8 cellular contexts compared by ENCODE assay signal in the genomic region with DNA sequence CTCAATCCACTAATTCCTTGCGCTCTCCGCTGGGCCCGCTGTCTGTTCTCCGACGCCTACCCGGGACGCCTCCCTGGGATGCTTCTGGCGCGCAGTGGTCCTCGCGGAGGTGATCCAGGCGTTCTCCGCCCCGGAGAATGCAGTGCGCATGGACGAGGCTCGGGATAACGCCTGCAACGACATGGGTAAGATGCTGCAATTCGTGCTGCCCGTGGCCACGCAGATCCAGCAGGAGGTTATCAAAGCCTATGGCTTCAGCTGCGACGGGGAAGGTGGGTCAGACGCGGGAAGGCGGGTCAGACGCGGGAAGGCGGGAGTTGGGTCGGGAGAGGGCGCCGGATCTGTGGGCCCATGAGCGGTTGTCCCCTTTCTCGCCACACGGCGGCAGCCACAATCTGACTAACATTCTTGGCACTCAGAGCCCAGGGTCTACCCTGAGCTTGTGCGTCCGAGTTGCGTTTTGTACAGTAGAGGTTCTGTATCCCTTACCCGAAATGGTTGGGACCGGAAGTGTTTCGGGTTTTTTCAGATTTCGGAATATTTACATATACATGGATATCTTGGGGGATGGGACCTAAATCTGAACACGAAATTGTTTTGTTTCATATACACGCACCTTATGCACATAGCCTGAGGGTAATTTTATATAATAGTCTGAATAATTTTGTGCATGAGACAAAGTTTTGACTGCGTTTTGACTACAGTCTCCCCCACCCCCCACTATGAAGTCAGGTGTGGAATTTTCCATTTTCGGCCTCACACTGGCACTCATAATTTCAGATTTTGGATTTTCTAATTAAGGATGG. TPM values are rescaled to one million over a fixed set of nuclear protein-coding genes. Genes with fewer than 3 reads are reported as not detected.
DNase-seq lines count a peak whose midpoint lies in the region; ATAC-seq, FAIRE-seq and TF ChIP-seq lines count a peak whose summit lies in the region.

No MANE protein-coding gene starts in this region.

- H2AFZ ChIP-seq in keratinocyte (ENCODE audit: control insufficient read depth, low read length) = peak overlapping the region; percentile 10

- ATAC-seq in GM18870 (IDR thresholded peaks at IDR 0.05; ENCODE audit: unreplicated experiment) (peak; percentile 25), HG03196 (IDR thresholded peaks at IDR 0.05; ENCODE audit: unreplicated experiment) (peak; percentile 44)

- peaks cover 6% of the 10 kb centered on the region for H3K79me2 ChIP-seq in keratinocyte (ENCODE audit: control insufficient read depth, insufficient read depth, low read length)

- DNase-seq in AG04450 (ENCODE audit: low read depth, low spot score) = peak; percentile 88
- DNase-seq in NCI-H226 = peak; percentile 86
- DNase-seq in activated CD4-positive, CD25-positive, alpha-beta regulatory T cell treated with anti-CD3 and anti-CD28 coated beads, Interleukin-2, amount 50 U/mL, for 16 hours (ENCODE audit: low read depth, low spot score) = peak; percentile 81
- peak; percentile 96 for DNase-seq in cerebellar cortex (ENCODE audit: low spot score)
- no peak for DNase-seq in keratinocyte (ENCODE audit: low read depth, low spot score)
- peak; percentile 82 for DNase-seq in stimulated activated CD4-positive, alpha-beta T cell treated with anti-CD3 and anti-CD28 coated beads, Interleukin-12 subunit alpha, Interleukin-12 subunit beta, amount 100 ng/mL, for 4 hours

- H3K9me1 ChIP-seq in keratinocyte (ENCODE audit: control insufficient read depth, extremely low read depth, insufficient read depth, low read length) = no peaks in the 10 kb centered on the region

- peak overlapping the region; percentile 94 for H3K27ac ChIP-seq in AG04450 (ENCODE audit: low read depth, low read length)
- H3K27ac ChIP-seq in keratinocyte (ENCODE audit: control insufficient read depth, insufficient read depth, low read length) = peak overlapping the region; percentile 100

- H3K9me3 ChIP-seq in AG04450 (ENCODE audit: control insufficient read depth, insufficient read depth, low read length) = no peaks in the 10 kb centered on the region; the same call in 1 of the 2 replicates
- no peaks in the 10 kb centered on the region for H3K9me3 ChIP-seq in keratinocyte (ENCODE audit: control insufficient read depth, low read depth, low read length)

- H3K4me3 ChIP-seq in AG04450 (ENCODE audit: low read depth, low read length) = peak overlapping the region; percentile 79
- H3K4me3 ChIP-seq in keratinocyte (ENCODE audit: control insufficient read depth in 2 of 3, extremely low read depth in 1 of 3, insufficient read depth in 2 of 3, low read depth in 1 of 3, low read length in 3 of 3) = peak overlapping the region; percentile 42 to 74 (median 56)

- peak; percentile 83 for TF ChIP-seq CTCF in AG04450 (IDR thresholded peaks at IDR 0.05; ENCODE audit: low read depth, low read length)
- TF ChIP-seq CTCF in keratinocyte (optimal IDR thresholded peaks at IDR 0.05 in 1 of 3, IDR thresholded peaks at IDR 0.05 in 1 of 3, conservative IDR thresholded peaks at IDR 0.05 in 1 of 3; ENCODE audit: extremely low read depth in 1 of 3, insufficient read depth in 2 of 3, low read length in 3 of 3) = peak in 2 of 3 experiments; percentile 89 to 91

- CTCF ChIA-PET in AG04450 (lab: Charles Lee) = interaction anchor here (0.5 to 4.1 kb wide), 18 partner anchors 15 to 693 kb away, joined by 3 to 19 read pairs (median 5); partner anchors contain the start of genes C1R and C1RL

- peaks cover 5 to 13% of the 10 kb centered on the region in 2 experiments for H3K36me3 ChIP-seq in keratinocyte (ENCODE audit: control insufficient read depth in 2 of 2, extremely low read depth in 1 of 2, insufficient read depth in 2 of 2, low read length in 2 of 2)

- no peaks in the 10 kb centered on the region for H4K20me1 ChIP-seq in keratinocyte (ENCODE audit: control insufficient read depth, extremely low read depth, insufficient read depth, low read length)

- peaks cover 27% of the 10 kb centered on the region for H3K4me1 ChIP-seq in keratinocyte (ENCODE audit: control insufficient read depth, extremely low read depth, insufficient read depth, low read length)

- POLR2A ChIA-PET in AG04450 (lab: Yijun Ruan, JAX) = interaction anchor here (0.5 to 4.2 kb wide), 18 partner anchors 14 to 255 kb away, joined by 3 to 36 read pairs (median 4); partner anchors contain the start of genes ATN1, C1RL, SPSB2 and TPI1

- H3K9ac ChIP-seq in keratinocyte (ENCODE audit: control insufficient read depth, extremely low read depth, insufficient read depth, low read length) = peak overlapping the region; percentile 87

- no peaks in the 10 kb centered on the region for H3K27me3 ChIP-seq in AG04450 (ENCODE audit: control insufficient read depth, insufficient read depth, low read length)
- no peaks in the 10 kb centered on the region for H3K27me3 ChIP-seq in keratinocyte (ENCODE audit: control insufficient read depth, extremely low read depth, insufficient read depth, low read length)

- no peak for FAIRE-seq in keratinocyte (lab: Jason Lieb, UNC)

- dilution Hi-C loops in keratinocyte (cut with MboI; ENCODE audit: extremely low pct_ligation_motif_present, low sequenced_read_pairs) = no loop called here

- peak overlapping the region; percentile 95 for H3K4me2 ChIP-seq in keratinocyte (ENCODE audit: control insufficient read depth, extremely low read depth, insufficient read depth, low read depth, low read length)

RNA-seq across cellular contexts. Expression of gene C12orf57, which starts 0.8 kb away (rescaled TPM):
- polyA plus RNA-seq in AG04450 (2011; rRNA removed) (359 and 425 TPM in 2 replicates), keratinocyte (121 to 211 TPM (median 137 TPM) in 3 replicates)
- polyA minus RNA-seq in AG04450 (2011; rRNA and poly(A)+ RNA removed) = 60.0 and 73.9 TPM in 2 replicates
- 27.9 TPM for polyA plus RNA-seq in keratinocyte (2011; ENCODE audit: low read depth)
- polyA plus RNA-seq in keratinocyte (2011; cell fraction: cytosol; rRNA removed) = 145 and 239 TPM in 2 replicates
- 64.7 and 79.2 TPM in 2 replicates for polyA plus RNA-seq in keratinocyte (2011; cell fraction: nucleus; rRNA removed)
- polyA plus RNA-seq in keratinocyte (2012; ENCODE audit: low replicate concordance) = 106 and 137 TPM in 2 replicates
- 30.4 to 74.9 TPM (median 35.3 TPM) in 3 replicates for polyA minus RNA-seq in keratinocyte
- 64.5 TPM for polyA minus RNA-seq in keratinocyte (2011; cell fraction: cytosol; rRNA and poly(A)+ RNA removed)
- 20.9 and 21.8 TPM in 2 replicates for polyA minus RNA-seq in keratinocyte (2011; cell fraction: nucleus; rRNA and poly(A)+ RNA removed)

RNA-seq across cellular contexts. Expression of gene RNU7-1, which starts 1.0 kb away (rescaled TPM):
- polyA plus RNA-seq in AG04450 (2011; rRNA removed) (not detected in 2 replicates), keratinocyte (not detected in 3 replicates)
- polyA minus RNA-seq in AG04450 (2011; rRNA and poly(A)+ RNA removed) = not detected in 2 replicates
- polyA plus RNA-seq in keratinocyte (2011; ENCODE audit: low read depth) = not detected
- polyA plus RNA-seq in keratinocyte (2011; cell fraction: cytosol; rRNA removed) = not detected in 2 replicates
- not detected in 2 replicates for polyA plus RNA-seq in keratinocyte (2011; cell fraction: nucleus; rRNA removed)
- polyA plus RNA-seq in keratinocyte (2012; ENCODE audit: low replicate concordance) = not detected in 2 replicates
- polyA minus RNA-seq in keratinocyte = not detected in 3 replicates
- not detected for polyA minus RNA-seq in keratinocyte (2011; cell fraction: cytosol; rRNA and poly(A)+ RNA removed)
- polyA minus RNA-seq in keratinocyte (2011; cell fraction: nucleus; rRNA and poly(A)+ RNA removed) = not detected in 2 replicates

RNA-seq across cellular contexts. Expression of gene PTPN6, which starts 6.6 kb away (rescaled TPM):
- polyA plus RNA-seq in AG04450 (2011; rRNA removed) (0.07 and 0.10 TPM in 2 replicates), keratinocyte (18.7 to 21.0 TPM (median 19.7 TPM) in 3 replicates)
- polyA minus RNA-seq in AG04450 (2011; rRNA and poly(A)+ RNA removed) = 0.56 TPM in 1 of 2 replicates, not detected in the other
- polyA plus RNA-seq in keratinocyte (2011; ENCODE audit: low read depth) = 29.9 TPM
- polyA plus RNA-seq in keratinocyte (2011; cell fraction: cytosol; rRNA removed) = 11.7 and 19.6 TPM in 2 replicates
- polyA plus RNA-seq in keratinocyte (2011; cell fraction: nucleus; rRNA removed) = 28.5 and 37.9 TPM in 2 replicates
- 24.7 and 25.1 TPM in 2 replicates for polyA plus RNA-seq in keratinocyte (2012; ENCODE audit: low replicate concordance)
- 14.2 to 34.8 TPM (median 17.7 TPM) in 3 replicates for polyA minus RNA-seq in keratinocyte
- polyA minus RNA-seq in keratinocyte (2011; cell fraction: cytosol; rRNA and poly(A)+ RNA removed) = 23.8 TPM
- polyA minus RNA-seq in keratinocyte (2011; cell fraction: nucleus; rRNA and poly(A)+ RNA removed) = 5.6 and 10.3 TPM in 2 replicates

RNA-seq across cellular contexts. Expression of gene ATN1, which starts 16.8 kb away (rescaled TPM):
- polyA plus RNA-seq in AG04450 (2011; rRNA removed) (11.2 and 21.4 TPM in 2 replicates), keratinocyte (4.8 to 7.8 TPM (median 6.2 TPM) in 3 replicates)
- 16.8 and 19.8 TPM in 2 replicates for polyA minus RNA-seq in AG04450 (2011; rRNA and poly(A)+ RNA removed)
- 11.8 TPM for polyA plus RNA-seq in keratinocyte (2011; ENCODE audit: low read depth)
- 6.7 and 15.7 TPM in 2 replicates for polyA plus RNA-seq in keratinocyte (2011; cell fraction: cytosol; rRNA removed)
- 29.2 and 44.9 TPM in 2 replicates for polyA plus RNA-seq in keratinocyte (2011; cell fraction: nucleus; rRNA removed)
- 20.5 and 38.3 TPM in 2 replicates for polyA plus RNA-seq in keratinocyte (2012; ENCODE audit: low replicate concordance)
- polyA minus RNA-seq in keratinocyte = 5.9 to 102 TPM (median 8.5 TPM) in 3 replicates
- 23.6 TPM for polyA minus RNA-seq in keratinocyte (2011; cell fraction: cytosol; rRNA and poly(A)+ RNA removed)
- 18.5 and 20.6 TPM in 2 replicates for polyA minus RNA-seq in keratinocyte (2011; cell fraction: nucleus; rRNA and poly(A)+ RNA removed)

RNA-seq across cellular contexts. Expression of gene PHB2, which starts 25.9 kb away (rescaled TPM):
- polyA plus RNA-seq in AG04450 (2011; rRNA removed) (242 and 255 TPM in 2 replicates), keratinocyte (225 to 270 TPM (median 244 TPM) in 3 replicates)
- polyA minus RNA-seq in AG04450 (2011; rRNA and poly(A)+ RNA removed) = 137 and 161 TPM in 2 replicates
- polyA plus RNA-seq in keratinocyte (2011; ENCODE audit: low read depth) = 45.5 TPM
- 214 and 236 TPM in 2 replicates for polyA plus RNA-seq in keratinocyte (2011; cell fraction: cytosol; rRNA removed)
- polyA plus RNA-seq in keratinocyte (2011; cell fraction: nucleus; rRNA removed) = 161 and 173 TPM in 2 replicates
- 97.6 and 161 TPM in 2 replicates for polyA plus RNA-seq in keratinocyte (2012; ENCODE audit: low replicate concordance)
- polyA minus RNA-seq in keratinocyte = 102 to 141 TPM (median 127 TPM) in 3 replicates
- polyA minus RNA-seq in keratinocyte (2011; cell fraction: cytosol; rRNA and poly(A)+ RNA removed) = 116 TPM
- 52.7 and 53.3 TPM in 2 replicates for polyA minus RNA-seq in keratinocyte (2011; cell fraction: nucleus; rRNA and poly(A)+ RNA removed)

Comparison
In these comparisons a context has a peak if more than half of its experiments do, and no peak if none do; other contexts are left out.
1. RNA of gene PTPN6, which starts 6.6 kb away (polyA plus RNA-seq): 11.7 to 37.9 TPM in keratinocyte; 0.07 to 0.10 TPM in AG04450; every median in the first group is over 10 times any median in the second.